ENCODE assay signal across 24 cellular contexts in genomic region chr4:138916763-138917162, GRCh38.
DNase-seq lines count a peak whose midpoint lies in the region; ATAC-seq, FAIRE-seq and TF ChIP-seq lines count a peak whose summit lies in the region.
"Had no signal": no experiment of that assay in that cellular context is flagged by ENCODE, and none has a peak within 500 bp of the region (broad histone marks: within the 10 kb centered on the region; RNA-seq: fewer than 3 reads in every experiment).

No MANE protein-coding gene starts in this region.

- no peak overlapping the region for H3K27ac ChIP-seq in K562 (ENCODE audit: extremely low read depth, low read depth, low read length)
- H3K27ac ChIP-seq in vagina: no peak overlapping the region
- H3K27ac ChIP-seq in right atrium auricular region: no peak overlapping the region
- H3K27ac ChIP-seq: A549, KMS-11 had no signal

- no peaks in the 10 kb centered on the region for H3K9me1 ChIP-seq in K562 (ENCODE audit: control insufficient read depth, insufficient read depth, low read length)

- H3K36me3 ChIP-seq in K562 (ENCODE audit: control insufficient read depth, insufficient read depth, low read length) (no peaks in the 10 kb centered on the region), vagina (no peaks in the 10 kb centered on the region), right atrium auricular region (no peaks in the 10 kb centered on the region)

- no peaks in the 10 kb centered on the region for H3K9me3 ChIP-seq in K562 (replicated peaks; ENCODE audit: control insufficient read depth, insufficient read depth, low read depth, low read length)
- H3K9me3 ChIP-seq in vagina: no peaks in the 10 kb centered on the region
- no peaks in the 10 kb centered on the region for H3K9me3 ChIP-seq in right atrium auricular region
- H3K9me3 ChIP-seq: A549, Caco-2 had no signal

- no peak for TF ChIP-seq POLR2A in K562 (conservative IDR thresholded peaks at IDR 0.05)
- TF ChIP-seq POLR2A in vagina (IDR thresholded peaks at IDR 0.05): no peak

- no peak for FAIRE-seq in K562 (lab: Jason Lieb, UNC)
- FAIRE-seq: A549 had no signal

- H3K4me3 ChIP-seq in K562 (no peak overlapping the region), vagina (no peak overlapping the region), right atrium auricular region (no peak overlapping the region)
- H3K4me3 ChIP-seq: A549 had no signal

- H3K4me3 Mint-ChIP-seq in naive B cell: no peak overlapping the region
- H3K4me3 Mint-ChIP-seq: B cell; CD4-positive, alpha-beta memory T cell had no signal

- H3K4me1 ChIP-seq in K562 (replicated peaks in 1 of 2; ENCODE audit: control insufficient read depth in 2 of 2, insufficient read depth in 2 of 2, low read length in 2 of 2) (peaks cover 0 to 8% of the 10 kb centered on the region in 2 experiments; a peak in 3 of 5 replicates), vagina (no peaks in the 10 kb centered on the region), right atrium auricular region (peaks cover 0 to 10% of the 10 kb centered on the region in 2 donors)

- H3K27ac Mint-ChIP-seq in naive B cell: peak overlapping the region in 1 of 6 donors; percentile 61
- H3K27ac Mint-ChIP-seq: B cell; CD4-positive, alpha-beta memory T cell had no signal

- peaks cover 5 to 17% (median 16%) of the 10 kb centered on the region in 3 donors for H3K27me3 Mint-ChIP-seq in naive B cell

- no peak for TF ChIP-seq EP300 in K562 (IDR thresholded peaks at IDR 0.05; ENCODE audit: low read length)

- POLR2A ChIA-PET in K562 (lab: Yijun Ruan, JAX): interaction anchor here (0.8 kb wide), 1 partner anchor 45 kb away, joined by 5 read pairs; no protein-coding TSS in a partner anchor

- CTCF ChIA-PET in K562 (lab: Yijun Ruan, JAX; ENCODE audit: low intra/inter-chr PET ratio): no interaction called here

- in situ Hi-C loops in K562 (cut with MboI): no loop called here

- no peak overlapping the region for H3K4me2 ChIP-seq in K562 (ENCODE audit: insufficient read depth, low read length)
- H3K4me2 ChIP-seq: A549, KMS-11 had no signal

- no peak; the same call in 2 of the 3 replicates for ATAC-seq in K562
- ATAC-seq in naive B cell (ENCODE audit: low read depth in 2 of 2): peak; percentile 32 to 54
- ATAC-seq: A549, SK-N-SH treated with all-trans-retinoic acid at 6 μM for 48 hours had no signal

- peak overlapping the region; percentile 61 for H2AFZ ChIP-seq in K562 (ENCODE audit: low read depth, low read length)

- TF ChIP-seq CTCF in K562 (IDR thresholded peaks at IDR 0.05 in 2 of 3, conservative IDR thresholded peaks at IDR 0.05 in 1 of 3; ENCODE audit: insufficient read depth in 2 of 3, low read depth in 1 of 3, low read length in 3 of 3) (no peak), vagina (IDR thresholded peaks at IDR 0.05) (no peak), right atrium auricular region (IDR thresholded peaks at IDR 0.05) (no peak)

- peaks cover 0 to 4% of the 10 kb centered on the region in 2 donors for H3K36me3 Mint-ChIP-seq in naive B cell
- H3K36me3 Mint-ChIP-seq: CD4-positive, alpha-beta memory T cell had no signal

- BruUV-seq in K562 (replicated peaks; lab: Mats Ljungman, UMichigan): no TSS peak

- H3K4me1 Mint-ChIP-seq in naive B cell: peaks cover 13 to 21% (median 18%) of the 10 kb centered on the region in 3 donors
- H3K4me1 Mint-ChIP-seq: CD4-positive, alpha-beta memory T cell had no signal

- H3K27me3 ChIP-seq in K562 (ENCODE audit: control insufficient read depth in 2 of 2, insufficient read depth in 2 of 2, low read length in 2 of 2) (no peaks in the 10 kb centered on the region; a peak in 1 of 5 replicates), vagina (no peaks in the 10 kb centered on the region), right atrium auricular region (no peaks in the 10 kb centered on the region)

- intact Hi-C loops in K562 (cut with micrococcal nuclease) (loop anchor here (5.0 kb wide), 1 partner anchor 359 kb away; no protein-coding TSS in a partner anchor), vagina (cut with DNase I) (no loop called here)

- H4K20me1 ChIP-seq in K562 (replicated peaks; ENCODE audit: control insufficient read depth, insufficient read depth, low read length): no peaks in the 10 kb centered on the region

- H3K9me3 Mint-ChIP-seq in naive B cell: no peaks in the 10 kb centered on the region
- H3K9me3 Mint-ChIP-seq: CD4-positive, alpha-beta memory T cell had no signal

- peak; percentile 24 for DNase-seq in CD1c-positive myeloid dendritic cell (ENCODE audit: extremely low spot score)
- peak; percentile 42 for DNase-seq in MV-4-11 (lab: John Stamatoyannopoulos, UW)
- DNase-seq in K562 (ENCODE audit: extremely low read depth in 1 of 4, low spot score in 3 of 4): no peak
- DNase-seq in naive B cell: no peak
- no peak for DNase-seq in occipital lobe (lab: John Stamatoyannopoulos, UW)
- DNase-seq in vagina (ENCODE audit: extremely low spot score in 2 of 2): no peak
- no peak for DNase-seq in right atrium auricular region (ENCODE audit: low spot score)
- DNase-seq in RKO (ENCODE audit: low spot score): no peak
- DNase-seq: Caco-2; CD4-positive, alpha-beta memory T cell; DMS 273 treated with DMSO at 0.1 percent for 48 hours; DMS79 treated with DMSO at 0.1 percent for 48 hours; GOT3; HCEC 1CT; NCI-H1048; NCI-H1417 treated with DMSO at 0.1 percent for 48 hours; NCI-H187 treated with DMSO at 0.1 percent for 48 hours; NCI-H2107; NCI-H446 treated with DMSO at 0.1 percent for 48 hours; NCI-H526 treated with DMSO at 0.1 percent for 48 hours had no signal

- H3K79me2 ChIP-seq in K562 (ENCODE audit: control insufficient read depth, insufficient read depth, low read length): no peaks in the 10 kb centered on the region

- 13% methylated on average over 1 of the region's 1 CpG for WGBS in K562 (ENCODE audit: insufficient coverage, low coverage, missing lambda C conversion rate)

- no peak overlapping the region for H3K9ac ChIP-seq in K562 (ENCODE audit: insufficient read depth in 1 of 2, low read depth in 2 of 2, low read length in 2 of 2)
- H3K9ac ChIP-seq: KMS-11 had no signal

- no peak for TF ChIP-seq RAD21 in K562 (CRISPR knock-in tag; conservative IDR thresholded peaks at IDR 0.05 in 1 of 2, IDR thresholded peaks at IDR 0.05 in 1 of 2)

TF ChIP-seq in K562, 482 proteins besides CTCF, POLR2A, EP300 and RAD21:
- TF ChIP-seq SPI1 (IDR thresholded peaks at IDR 0.05; ENCODE audit: borderline replicate concordance, low read depth, low read length) (peak; percentile 96), CBX1 (IDR thresholded peaks at IDR 0.05; ENCODE audit: low read depth) (no peak), PCBP2 (IDR thresholded peaks at IDR 0.05; ENCODE audit: low read depth, low read length, poor library complexity, severe bottlenecking) (no peak)

Comparison
In these comparisons a context has a peak if more than half of its experiments do, and no peak if none do; other contexts are left out.
1. DNase-seq: peak in CD1c-positive myeloid dendritic cell (single experiment) and MV-4-11 (single experiment); none in K562 (0 of 4), naive B cell (single experiment), occipital lobe (single experiment), vagina (0 of 2), right atrium auricular region (single experiment) and RKO (single experiment).